Comparison of ENCODE assay signal across 8 cellular contexts in the genomic region with DNA sequence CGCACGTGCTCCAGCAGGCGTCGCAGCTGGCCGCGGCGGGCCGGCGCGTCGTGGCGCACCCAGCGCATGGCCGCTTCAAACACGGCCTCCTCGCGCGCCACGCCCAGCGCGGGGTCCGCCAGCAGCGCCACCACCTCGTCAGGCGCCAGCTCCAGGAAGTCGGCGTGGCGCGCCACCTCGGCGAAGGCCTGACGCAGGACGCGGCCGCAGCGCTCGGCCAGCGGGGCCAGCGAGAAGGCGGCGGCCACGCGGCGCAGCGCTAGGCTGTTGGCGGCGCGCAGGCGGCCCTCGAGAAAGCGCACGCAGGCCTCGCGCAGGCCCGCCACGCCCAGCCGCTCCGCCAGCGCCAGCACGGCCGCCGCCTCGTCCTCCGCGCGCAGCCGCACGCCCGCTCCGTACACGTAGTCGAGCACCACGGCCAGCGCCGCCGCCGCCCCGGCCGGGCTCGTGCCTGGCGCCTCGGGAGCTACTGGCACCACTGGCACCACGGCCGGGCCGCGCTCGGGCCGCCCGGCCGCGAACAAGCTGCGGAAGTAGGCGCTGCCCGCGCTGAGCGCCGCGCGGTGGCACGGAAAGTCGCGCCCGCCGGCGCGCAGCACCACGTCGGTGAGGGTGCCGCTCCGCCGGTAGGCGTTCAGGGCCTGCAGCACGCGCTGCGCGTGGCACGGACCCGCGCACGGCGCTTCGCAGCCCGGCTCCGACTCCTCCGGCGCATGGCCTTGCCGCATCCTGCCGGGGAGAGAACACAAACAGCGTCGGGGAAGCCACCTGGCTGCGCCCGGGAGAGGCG. TPM values are rescaled to one million over a fixed set of nuclear protein-coding genes. Genes with fewer than 3 reads are reported as not detected.
DNase-seq lines count a peak whose midpoint lies in the region; ATAC-seq and TF ChIP-seq lines count a peak whose summit lies in the region.

No MANE protein-coding gene starts in this region.

- DNase-seq in NCI-H2196 treated with DMSO at 0.1 percent for 48 hours (lab: John Stamatoyannopoulos, UW; ENCODE audit: unreplicated experiment) = peak; percentile 68
- DNase-seq in activated CD8-positive, alpha-beta T cell treated with anti-CD3 and anti-CD28 coated beads, Interleukin-2, amount 10 ng/mL, durations not matched to agents 7 days and 5 days = peak; percentile 68
- DNase-seq in stimulated activated CD8-positive, alpha-beta memory T cell treated with anti-CD3 and anti-CD28 coated beads, Interleukin-7, amount 100 ng/mL, for 1 hour (ENCODE audit: low read depth in 2 of 2) = peak; percentile 4 to 14

- no peaks in the 10 kb centered on the region for H3K27me3 ChIP-seq in endocrine pancreas (ENCODE audit: control insufficient read depth, insufficient read depth, low read length)
- H3K27me3 ChIP-seq in mononuclear cell (ENCODE audit: insufficient read depth, low read length) = peaks cover 47% of the 10 kb centered on the region

- H3K36me3 Mint-ChIP-seq in activated CD8-positive, alpha-beta T cell treated with anti-CD3 and anti-CD28 coated beads, Interleukin-2, amount 10 ng/mL, durations not matched to agents 7 days and 5 days (ENCODE audit: low read depth) = peaks cover 6% of the 10 kb centered on the region

- H3K9me3 ChIP-seq in endocrine pancreas (ENCODE audit: control insufficient read depth, low read length) = no peaks in the 10 kb centered on the region
- H3K9me3 ChIP-seq in mononuclear cell (ENCODE audit: low read depth, low read length) = no peaks in the 10 kb centered on the region

- peaks cover 45% of the 10 kb centered on the region for H3K27me3 Mint-ChIP-seq in activated CD8-positive, alpha-beta T cell treated with anti-CD3 and anti-CD28 coated beads, Interleukin-2, amount 10 ng/mL, durations not matched to agents 7 days and 5 days (ENCODE audit: low read depth)

- H3K27ac ChIP-seq in 22Rv1 = peak overlapping the region; percentile 82

- ATAC-seq in GM19025 (IDR thresholded peaks at IDR 0.05; ENCODE audit: low read depth, unreplicated experiment) = peak; percentile 37
- ATAC-seq in activated CD8-positive, alpha-beta T cell treated with anti-CD3 and anti-CD28 coated beads, Interleukin-2, amount 10 ng/mL, durations not matched to agents 7 days and 5 days = peak; percentile 80
- ATAC-seq in GM19328 (IDR thresholded peaks at IDR 0.05; ENCODE audit: unreplicated experiment) = no peak

- peak overlapping the region; percentile 48 for H3K9ac ChIP-seq in endocrine pancreas (ENCODE audit: control insufficient read depth, insufficient read depth, low read length)

- H3K4me3 ChIP-seq in endocrine pancreas (ENCODE audit: control insufficient read depth, insufficient read depth, low read length) = no peak overlapping the region
- H3K4me3 ChIP-seq in mononuclear cell (ENCODE audit: low read length) = peak overlapping the region; percentile 23

- no peaks in the 10 kb centered on the region for H3K4me1 ChIP-seq in endocrine pancreas (ENCODE audit: control insufficient read depth, insufficient read depth, low read length)
- H3K4me1 ChIP-seq in mononuclear cell (ENCODE audit: insufficient read depth, low read length) = peaks cover 17% of the 10 kb centered on the region

- peak; percentile 33 for TF ChIP-seq CTCF in 22Rv1 (IDR thresholded peaks at IDR 0.05)

- peak overlapping the region; percentile 71 for H3K27ac Mint-ChIP-seq in activated CD8-positive, alpha-beta T cell treated with anti-CD3 and anti-CD28 coated beads, Interleukin-2, amount 10 ng/mL, durations not matched to agents 7 days and 5 days

- H3K4me1 Mint-ChIP-seq in activated CD8-positive, alpha-beta T cell treated with anti-CD3 and anti-CD28 coated beads, Interleukin-2, amount 10 ng/mL, durations not matched to agents 7 days and 5 days (ENCODE audit: low read depth) = peaks cover 16% of the 10 kb centered on the region

- POLR2A ChIA-PET in activated CD8-positive, alpha-beta T cell treated with anti-CD3 and anti-CD28 coated beads, Interleukin-2, amount 10 ng/mL, durations not matched to agents 7 days and 5 days (lab: Charles Lee) = interaction anchor here (1.0 kb wide), 2 partner anchors 8 to 46 kb away, joined by 3 read pairs; no protein-coding TSS in a partner anchor

- peaks cover 4% of the 10 kb centered on the region for H3K9me3 Mint-ChIP-seq in activated CD8-positive, alpha-beta T cell treated with anti-CD3 and anti-CD28 coated beads, Interleukin-2, amount 10 ng/mL, durations not matched to agents 7 days and 5 days (ENCODE audit: insufficient read depth)

- no peaks in the 10 kb centered on the region for H3K36me3 ChIP-seq in endocrine pancreas (ENCODE audit: control insufficient read depth, insufficient read depth, low read length)

- peak overlapping the region; percentile 70 for H3K4me3 Mint-ChIP-seq in activated CD8-positive, alpha-beta T cell treated with anti-CD3 and anti-CD28 coated beads, Interleukin-2, amount 10 ng/mL, durations not matched to agents 7 days and 5 days

- CTCF ChIA-PET in activated CD8-positive, alpha-beta T cell treated with anti-CD3 and anti-CD28 coated beads, Interleukin-2, amount 10 ng/mL, durations not matched to agents 7 days and 5 days (lab: Charles Lee) = interaction anchor here (0.9 to 1.4 kb wide), 5 partner anchors 14 to 150 kb away, joined by 4 to 5 read pairs (median 4); no protein-coding TSS in a partner anchor

RNA-seq across cellular contexts. Expression of gene KLHL35, which starts 2.9 kb away (rescaled TPM):
- total RNA-seq in activated CD8-positive, alpha-beta T cell treated with anti-CD3 and anti-CD28 coated beads, Interleukin-2, amount 10 ng/mL, durations not matched to agents 7 days and 5 days = under 1 TPM; 0.26 to 0.31 TPM
- 0.52 TPM for total RNA-seq in mononuclear cell

RNA-seq across cellular contexts. Expression of gene RPS3, which starts 30.8 kb away (rescaled TPM):
- total RNA-seq in activated CD8-positive, alpha-beta T cell treated with anti-CD3 and anti-CD28 coated beads, Interleukin-2, amount 10 ng/mL, durations not matched to agents 7 days and 5 days = 1,000 to 10,000 TPM; 2,820 to 2,871 TPM
- 3,272 TPM for total RNA-seq in mononuclear cell

Comparison
In these comparisons a context has a peak if more than half of its experiments do, and no peak if none do; other contexts are left out.
1. DNase-seq: peak in every context shown above with its lines; median percentile 68 in NCI-H2196 treated with DMSO at 0.1 percent for 48 hours; 68 in activated CD8-positive, alpha-beta T cell treated with anti-CD3 and anti-CD28 coated beads, Interleukin-2, amount 10 ng/mL, durations not matched to agents 7 days and 5 days; 9 in stimulated activated CD8-positive, alpha-beta memory T cell treated with anti-CD3 and anti-CD28 coated beads, Interleukin-7, amount 100 ng/mL, for 1 hour.